35 cellular contexts compared by ENCODE assay signal in the genomic region with DNA sequence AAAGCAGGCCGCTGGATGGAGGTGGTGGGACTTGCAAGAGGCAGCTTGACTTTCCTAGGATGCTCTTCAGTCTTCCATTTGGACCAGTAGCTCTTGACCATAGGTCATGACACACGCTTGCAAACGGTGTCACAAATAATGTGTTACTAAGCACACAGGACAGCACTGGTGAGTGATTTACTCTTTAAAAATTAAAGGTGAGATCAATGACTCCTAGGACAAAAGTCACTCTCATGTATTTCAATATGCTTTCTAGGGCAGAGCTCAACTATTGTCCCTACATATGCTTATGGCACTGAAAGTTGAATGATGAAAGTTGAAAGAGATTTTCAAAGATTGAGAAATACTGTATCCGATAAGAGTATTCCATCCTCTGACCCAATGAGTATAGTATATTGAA.
"Had no signal": no experiment of that assay in that cellular context is flagged by ENCODE, and none has a peak within 500 bp of the region (broad histone marks: within the 10 kb centered on the region; RNA-seq: fewer than 3 reads in every experiment).

No MANE protein-coding gene starts in this region.

- H3K36me3 ChIP-seq: MG63 had no signal

- H3K4me3 ChIP-seq: MG63 had no signal

- H3K9ac ChIP-seq: KMS-11 had no signal

- H3K4me2 ChIP-seq: KMS-11 had no signal

- H3K9me3 ChIP-seq: MG63 had no signal

- H3K27ac ChIP-seq: KMS-11 had no signal

- H3K27me3 ChIP-seq: MG63 had no signal

- DNase-seq: Karpas-422, Kasumi-1, MG63, MM.1S, MV-4-11, NCI-H1048, NCI-H1092, NCI-H1092 treated with DMSO at 0.1 percent for 48 hours, NCI-H1105, NCI-H1105 treated with DMSO at 0.1 percent for 48 hours, NCI-H1417, NCI-H1417 treated with DMSO at 0.1 percent for 48 hours, NCI-H1436, NCI-H1436 treated with DMSO at 0.1 percent for 48 hours, NCI-H146, NCI-H1694, NCI-H1694 treated with DMSO at 0.1 percent for 48 hours, NCI-H187, NCI-H187 treated with DMSO at 0.1 percent for 48 hours, NCI-H1930, NCI-H2029, NCI-H2029 treated with DMSO at 0.1 percent for 48 hours, NCI-H2081, NCI-H2081 treated with DMSO at 0.1 percent for 48 hours, NCI-H2107, NCI-H2171, NCI-H2171 treated with DMSO at 0.1 percent for 48 hours, NCI-H2227 treated with DMSO at 0.1 percent for 48 hours, NCI-H226, NCI-H345, NCI-H446, NCI-H446 treated with DMSO at 0.1 percent for 48 hours, NCI-H510A, NCI-H510A treated with DMSO at 0.1 percent for 48 hours had no signal
